In the genomic region with DNA sequence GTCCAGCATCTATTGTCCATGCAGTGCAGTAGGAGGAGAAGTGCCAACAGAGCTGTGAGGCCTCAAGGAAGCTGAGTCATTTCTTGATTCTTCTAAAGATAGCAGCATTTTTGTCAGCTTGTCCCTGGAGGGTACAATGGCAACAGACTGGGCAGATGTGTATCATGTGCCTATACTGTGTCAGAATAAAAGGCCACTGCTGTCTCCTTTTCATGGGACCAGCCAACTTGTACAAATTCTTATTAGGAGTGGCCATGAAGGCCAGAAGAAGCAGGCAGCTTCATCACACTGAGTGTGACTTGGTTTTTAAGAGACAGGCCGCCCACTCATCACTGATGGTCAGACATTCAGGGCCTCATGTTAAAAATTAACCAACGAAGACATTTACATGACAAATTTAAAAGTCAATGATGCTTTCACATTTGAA, we compare ENCODE assay signal across 11 cellular contexts.
DNase-seq lines count a peak whose midpoint lies in the region; ATAC-seq and TF ChIP-seq lines count a peak whose summit lies in the region.
"Had no signal": no experiment of that assay in that cellular context is flagged by ENCODE, and none has a peak within 500 bp of the region (broad histone marks: within the 10 kb centered on the region; RNA-seq: fewer than 3 reads in every experiment).

No MANE protein-coding gene starts in this region.

- DNase-seq in OCI-M1 (lab: John Stamatoyannopoulos, UW) (peak; percentile 20), WTC11 (ENCODE audit: low spot score) (no peak), NCI-H2227 (lab: John Stamatoyannopoulos, UW; ENCODE audit: unreplicated experiment) (no peak)
- no peak for DNase-seq in activated naive CD4-positive, alpha-beta T cell (lab: John Stamatoyannopoulos, UW)
- no peak for DNase-seq in naive thymus-derived CD8-positive, alpha-beta T cell
- DNase-seq: hippocampal formation, NCI-H146 had no signal

- no peak overlapping the region for H3K4me3 Mint-ChIP-seq in WTC11
- no peak overlapping the region for H3K4me3 Mint-ChIP-seq in naive thymus-derived CD8-positive, alpha-beta T cell

- no peaks in the 10 kb centered on the region for H3K4me1 Mint-ChIP-seq in WTC11
- H3K4me1 Mint-ChIP-seq in naive thymus-derived CD8-positive, alpha-beta T cell = no peaks in the 10 kb centered on the region

- POLR2A ChIA-PET in WTC11 (lab: Charles Lee) = no interaction called here
- POLR2A ChIA-PET in naive thymus-derived CD8-positive, alpha-beta T cell (lab: Charles Lee) = no interaction called here

- H3K27me3 Mint-ChIP-seq in WTC11 (ENCODE audit: low read depth) = no peaks in the 10 kb centered on the region
- peaks cover 0 to 5% (median 0%) of the 10 kb centered on the region in 5 donors for H3K27me3 Mint-ChIP-seq in naive thymus-derived CD8-positive, alpha-beta T cell

- no peaks in the 10 kb centered on the region for H3K9me3 Mint-ChIP-seq in WTC11
- no peaks in the 10 kb centered on the region for H3K9me3 Mint-ChIP-seq in naive thymus-derived CD8-positive, alpha-beta T cell

- H3K27ac Mint-ChIP-seq in WTC11 = no peak overlapping the region; the same call in 1 of the 2 replicates
- no peak overlapping the region for H3K27ac Mint-ChIP-seq in naive thymus-derived CD8-positive, alpha-beta T cell

- ATAC-seq in GM19035 (IDR thresholded peaks at IDR 0.05; ENCODE audit: unreplicated experiment) (peak; percentile 91), HG02885 (IDR thresholded peaks at IDR 0.05; ENCODE audit: poor library complexity, unreplicated experiment) (peak; percentile 80), WTC11 (no peak)
- ATAC-seq in naive thymus-derived CD8-positive, alpha-beta T cell = no peak

- no peaks in the 10 kb centered on the region for H3K36me3 Mint-ChIP-seq in WTC11
- H3K36me3 Mint-ChIP-seq in naive thymus-derived CD8-positive, alpha-beta T cell = no peaks in the 10 kb centered on the region

- CTCF ChIA-PET in WTC11 (lab: Charles Lee) = no interaction called here

- no peak for TF ChIP-seq CTCF in 22Rv1 (IDR thresholded peaks at IDR 0.05)
- TF ChIP-seq CTCF in WTC11 (IDR thresholded peaks at IDR 0.05) = no peak

- H3K27ac ChIP-seq in 22Rv1 = peak overlapping the region; percentile 37
- H3K27ac ChIP-seq: skin epidermis had no signal

TF ChIP-seq in WTC11, 78 proteins besides CTCF, POLR2A, EP300 and RAD21:
- TF ChIP-seq, protein P1, sequence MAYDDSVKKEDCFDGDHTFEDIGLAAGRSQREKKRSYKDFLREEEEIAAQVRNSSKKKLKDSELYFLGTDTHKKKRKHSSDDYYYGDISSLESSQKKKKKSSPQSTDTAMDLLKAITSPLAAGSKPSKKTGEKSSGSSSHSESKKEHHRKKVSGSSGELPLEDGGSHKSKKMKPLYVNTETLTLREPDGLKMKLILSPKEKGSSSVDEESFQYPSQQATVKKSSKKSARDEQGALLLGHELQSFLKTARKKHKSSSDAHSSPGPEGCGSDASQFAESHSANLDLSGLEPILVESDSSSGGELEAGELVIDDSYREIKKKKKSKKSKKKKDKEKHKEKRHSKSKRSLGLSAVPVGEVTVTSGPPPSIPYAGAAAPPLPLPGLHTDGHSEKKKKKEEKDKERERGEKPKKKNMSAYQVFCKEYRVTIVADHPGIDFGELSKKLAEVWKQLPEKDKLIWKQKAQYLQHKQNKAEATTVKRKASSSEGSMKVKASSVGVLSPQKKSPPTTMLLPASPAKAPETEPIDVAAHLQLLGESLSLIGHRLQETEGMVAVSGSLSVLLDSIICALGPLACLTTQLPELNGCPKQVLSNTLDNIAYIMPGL (CRISPR knock-in tag; IDR thresholded peaks at IDR 0.05) = no peak
- no peak for TF ChIP-seq RORB (CRISPR knock-in tag; IDR thresholded peaks at IDR 0.05)

Comparison
In these comparisons a context has a peak if more than half of its experiments do, and no peak if none do; other contexts are left out.
1. ATAC-seq: peak in GM19035 (single experiment) and HG02885 (single experiment); none in WTC11 (single experiment) and naive thymus-derived CD8-positive, alpha-beta T cell (0 of 2).